ENCODE assay signal across 7 cellular contexts in the genomic region with DNA sequence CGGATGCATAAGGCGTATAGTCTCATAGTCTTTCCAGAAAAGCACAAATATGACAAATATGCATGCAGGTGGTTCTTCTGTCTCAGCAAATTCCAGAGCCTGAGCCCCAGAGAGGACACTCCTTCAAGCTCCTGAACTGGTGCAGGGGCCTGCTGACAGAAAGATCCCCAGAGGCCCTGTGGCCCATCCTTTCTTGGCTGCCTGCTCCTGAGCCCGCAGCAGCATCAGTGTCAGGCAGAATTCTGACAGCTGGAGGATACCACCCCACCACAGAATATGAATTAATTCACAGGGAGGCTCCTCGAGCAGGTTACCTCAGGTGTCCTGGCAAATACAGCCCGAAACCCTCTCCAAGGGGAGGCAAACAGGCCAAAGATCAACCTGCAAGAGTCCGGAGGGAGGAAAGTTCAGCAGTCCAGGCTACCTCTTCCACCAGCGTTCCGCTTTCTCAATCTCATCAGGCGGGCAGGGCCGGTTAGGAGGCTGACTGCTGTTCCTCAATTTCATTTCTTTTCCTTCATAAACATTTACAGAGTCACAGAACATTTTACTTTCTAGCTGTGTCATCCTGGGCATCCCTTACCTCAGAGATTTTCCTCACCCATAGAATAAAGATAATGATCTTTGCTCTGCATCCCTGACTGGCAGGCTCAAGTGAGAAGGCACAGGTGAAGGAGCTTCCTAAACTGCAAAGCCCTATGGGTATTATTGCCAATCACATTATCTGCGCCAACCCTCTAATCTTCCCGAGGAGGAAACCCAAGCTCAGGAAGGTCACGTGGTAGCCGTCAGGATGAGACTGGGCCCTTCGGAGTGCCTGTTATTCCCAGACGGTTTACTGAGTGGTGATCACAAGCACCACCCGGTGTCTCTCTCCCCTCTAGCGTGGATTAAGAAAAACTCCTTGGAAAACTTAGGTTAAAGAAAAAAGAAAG. TPM values are rescaled to one million over a fixed set of nuclear protein-coding genes. Genes with fewer than 3 reads are reported as not detected.
DNase-seq lines count a peak whose midpoint lies in the region; ATAC-seq and TF ChIP-seq lines count a peak whose summit lies in the region.

No MANE protein-coding gene starts in this region.

- peak overlapping the region; percentile 14 for H2AFZ ChIP-seq in neural cell (ENCODE audit: low read depth, low read length)

- DNase-seq in H7 (peak; percentile 63), Peyer's patch (no peak), epithelial cell of prostate (ENCODE audit: low read depth, low spot score) (no peak), mesenteric fat pad (ENCODE audit: low spot score) (no peak)

- TF ChIP-seq POLR2A in Peyer's patch (IDR thresholded peaks at IDR 0.05), result no peak

- peaks cover 5 to 20% (median 9%) of the 10 kb centered on the region in 4 donors for H3K4me1 ChIP-seq in Peyer's patch

- no peak for TF ChIP-seq EP300 in neural cell (conservative IDR thresholded peaks at IDR 0.05; ENCODE audit: poor library complexity, severe bottlenecking)

- H3K79me2 ChIP-seq in neural cell (replicated peaks; ENCODE audit: insufficient read depth, low read length), result peaks cover 23% of the 10 kb centered on the region

- H3F3A ChIP-seq in neural cell (ENCODE audit: insufficient read depth, low read length, poor library complexity, severe bottlenecking), result no peaks in the 10 kb centered on the region

- H3K27ac ChIP-seq in Peyer's patch (peak overlapping the region; percentile 83 to 98 (median 96)), epithelial cell of prostate (peak overlapping the region; percentile 95), neural cell (ENCODE audit: low read length) (peak overlapping the region; percentile 98)

- H3K9me3 ChIP-seq in Peyer's patch, result no peaks in the 10 kb centered on the region
- no peaks in the 10 kb centered on the region for H3K9me3 ChIP-seq in neural cell (ENCODE audit: low read length)

- H3K9ac ChIP-seq in neural cell (ENCODE audit: low read length), result peak overlapping the region; percentile 94

- H3K27me3 ChIP-seq in H7 (ENCODE audit: control insufficient read depth, insufficient read depth, low read length), result no peaks in the 10 kb centered on the region
- H3K27me3 ChIP-seq in Peyer's patch, result no peaks in the 10 kb centered on the region
- no peaks in the 10 kb centered on the region for H3K27me3 ChIP-seq in neural cell (ENCODE audit: insufficient read depth, low read depth, low read length)

- peak overlapping the region; percentile 97 for H3K4me2 ChIP-seq in neural cell (ENCODE audit: low read length)

- H4K20me1 ChIP-seq in neural cell (ENCODE audit: insufficient read depth), result no peaks in the 10 kb centered on the region

- TF ChIP-seq CTCF in Peyer's patch (IDR thresholded peaks at IDR 0.05) (no peak), neural cell (IDR thresholded peaks at IDR 0.05; ENCODE audit: poor library complexity, severe bottlenecking) (no peak)

- no peaks in the 10 kb centered on the region for H3K9me2 ChIP-seq in neural cell (ENCODE audit: insufficient read depth, low read length)

- ATAC-seq in GM18520 (IDR thresholded peaks at IDR 0.05; ENCODE audit: unreplicated experiment), result no peak
- ATAC-seq in GM19328 (IDR thresholded peaks at IDR 0.05; ENCODE audit: unreplicated experiment), result no peak

- H3K36me3 ChIP-seq in H7 (replicated peaks; ENCODE audit: control insufficient read depth, insufficient read depth, low read length) (peaks cover 1% of the 10 kb centered on the region; the same call in 1 of the 2 replicates), Peyer's patch (peaks cover 0 to 20% (median 0%) of the 10 kb centered on the region in 3 donors), neural cell (ENCODE audit: insufficient read depth, low read length) (no peaks in the 10 kb centered on the region)

- H3K4me3 ChIP-seq in H7 (ENCODE audit: insufficient read depth, low read depth, low read length) (peak overlapping the region; percentile 94), Peyer's patch (peak overlapping the region; percentile 57 to 90 (median 82)), neural cell (ENCODE audit: low read length) (peak overlapping the region; percentile 98)

- no peak for TF ChIP-seq RAD21 in neural cell (conservative IDR thresholded peaks at IDR 0.05)

TF ChIP-seq in neural cell, 6 proteins besides CTCF, POLR2A, EP300 and RAD21:
- TF ChIP-seq MXI1 (conservative IDR thresholded peaks at IDR 0.05; ENCODE audit: poor library complexity, severe bottlenecking), result no peak
- TF ChIP-seq POLR2AphosphoS5 (IDR thresholded peaks at IDR 0.05), result no peak
- TF ChIP-seq, protein P1, sequence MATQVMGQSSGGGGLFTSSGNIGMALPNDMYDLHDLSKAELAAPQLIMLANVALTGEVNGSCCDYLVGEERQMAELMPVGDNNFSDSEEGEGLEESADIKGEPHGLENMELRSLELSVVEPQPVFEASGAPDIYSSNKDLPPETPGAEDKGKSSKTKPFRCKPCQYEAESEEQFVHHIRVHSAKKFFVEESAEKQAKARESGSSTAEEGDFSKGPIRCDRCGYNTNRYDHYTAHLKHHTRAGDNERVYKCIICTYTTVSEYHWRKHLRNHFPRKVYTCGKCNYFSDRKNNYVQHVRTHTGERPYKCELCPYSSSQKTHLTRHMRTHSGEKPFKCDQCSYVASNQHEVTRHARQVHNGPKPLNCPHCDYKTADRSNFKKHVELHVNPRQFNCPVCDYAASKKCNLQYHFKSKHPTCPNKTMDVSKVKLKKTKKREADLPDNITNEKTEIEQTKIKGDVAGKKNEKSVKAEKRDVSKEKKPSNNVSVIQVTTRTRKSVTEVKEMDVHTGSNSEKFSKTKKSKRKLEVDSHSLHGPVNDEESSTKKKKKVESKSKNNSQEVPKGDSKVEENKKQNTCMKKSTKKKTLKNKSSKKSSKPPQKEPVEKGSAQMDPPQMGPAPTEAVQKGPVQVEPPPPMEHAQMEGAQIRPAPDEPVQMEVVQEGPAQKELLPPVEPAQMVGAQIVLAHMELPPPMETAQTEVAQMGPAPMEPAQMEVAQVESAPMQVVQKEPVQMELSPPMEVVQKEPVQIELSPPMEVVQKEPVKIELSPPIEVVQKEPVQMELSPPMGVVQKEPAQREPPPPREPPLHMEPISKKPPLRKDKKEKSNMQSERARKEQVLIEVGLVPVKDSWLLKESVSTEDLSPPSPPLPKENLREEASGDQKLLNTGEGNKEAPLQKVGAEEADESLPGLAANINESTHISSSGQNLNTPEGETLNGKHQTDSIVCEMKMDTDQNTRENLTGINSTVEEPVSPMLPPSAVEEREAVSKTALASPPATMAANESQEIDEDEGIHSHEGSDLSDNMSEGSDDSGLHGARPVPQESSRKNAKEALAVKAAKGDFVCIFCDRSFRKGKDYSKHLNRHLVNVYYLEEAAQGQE (IDR thresholded peaks at IDR 0.05; ENCODE audit: borderline replicate concordance), result no peak
- no peak for TF ChIP-seq TAF1 (IDR thresholded peaks at IDR 0.05; ENCODE audit: low read depth)
- TF ChIP-seq EZH2 (IDR thresholded peaks at IDR 0.05; ENCODE audit: borderline replicate concordance, insufficient read depth, low read length, poor library complexity, severe bottlenecking), result no peak
- TF ChIP-seq SMC3 (conservative IDR thresholded peaks at IDR 0.05; ENCODE audit: poor library complexity), result no peak

RNA-seq across cellular contexts. Expression of a gene that starts 1.4 kb away (rescaled TPM):
- 18.8 and 19.3 TPM in 2 replicates for total RNA-seq in H7 (2014; rRNA removed; shearing (Covaris generic))
- 10 to 100 TPM; 33.0 to 54.1 (median 47.2) TPM for total RNA-seq in Peyer's patch
- 20.1 and 24.5 TPM in 2 replicates for polyA plus RNA-seq in neural cell
- polyA minus RNA-seq in neural cell, result 27.1 and 29.0 TPM in 2 replicates
- 37.7 TPM for total RNA-seq in mesenteric fat pad
